9 cellular contexts compared by ENCODE assay signal in genomic region chr1:176559474-176560390, GRCh38.
DNase-seq lines count a peak whose midpoint lies in the region; ATAC-seq, FAIRE-seq and TF ChIP-seq lines count a peak whose summit lies in the region.
"Had no signal": no experiment of that assay in that cellular context is flagged by ENCODE, and none has a peak within 500 bp of the region (broad histone marks: within the 10 kb centered on the region; RNA-seq: fewer than 3 reads in every experiment).

No MANE protein-coding gene starts in this region.

- intact Hi-C loops in right lobe of liver (cut with DNase I) = loop anchor here in 1 of 2 donors (5.0 kb wide), 1 partner anchor 133 kb away; no protein-coding TSS in a partner anchor

- FAIRE-seq in RCC 7860 (lab: Jason Lieb, UNC) = no peak

- DNase-seq in NCI-H2081 (lab: John Stamatoyannopoulos, UW) = peak; percentile 61 to 65
- no peak for DNase-seq in NCI-H2081 treated with DMSO at 0.1 percent for 48 hours (lab: John Stamatoyannopoulos, UW)
- peak; percentile 47 for DNase-seq in Jurkat, Clone E6-1 (ENCODE audit: low read depth, low spot score)
- DNase-seq in RCC 7860 (ENCODE audit: low spot score) = peak; percentile 37
- peak; percentile 72 for DNase-seq in dermis blood vessel endothelial cell
- DNase-seq in right lobe of liver = peak in 1 of 3 donors; percentile 50
- DNase-seq in ureter (ENCODE audit: low spot score) = peak; percentile 51

- peaks cover 0 to 35% (median 6%) of the 10 kb centered on the region in 4 donors for H3K4me1 ChIP-seq in right lobe of liver

- WGBS in right lobe of liver (ENCODE audit: insufficient coverage, low coverage, low lambda C conversion rate, missing lambda C conversion rate) = 19% methylated on average over 10 of the region's 10 CpGs

- ATAC-seq in GM21360 (IDR thresholded peaks at IDR 0.05; ENCODE audit: unreplicated experiment) (peak; percentile 77), right lobe of liver (peak; percentile 79 to 81 (median 80))

- TF ChIP-seq POLR2A in right lobe of liver (IDR thresholded peaks at IDR 0.05) = no peak

- H3K4me3 ChIP-seq in Jurkat, Clone E6-1 (ENCODE audit: low read length) = no peak overlapping the region
- no peak overlapping the region for H3K4me3 ChIP-seq in right lobe of liver
- H3K4me3 ChIP-seq: BLaER1 had no signal

- H3K9me3 ChIP-seq in right lobe of liver = no peaks in the 10 kb centered on the region
- H3K9me3 ChIP-seq: BLaER1 had no signal

- H3K27ac ChIP-seq in right lobe of liver = no peak overlapping the region
- H3K27ac ChIP-seq: BLaER1 had no signal

- H3K36me3 ChIP-seq in right lobe of liver = no peaks in the 10 kb centered on the region
- H3K36me3 ChIP-seq: BLaER1 had no signal

- TF ChIP-seq CTCF in right lobe of liver (IDR thresholded peaks at IDR 0.05) = peak; percentile 78 to 90 (median 84)

- no peaks in the 10 kb centered on the region for H3K27me3 ChIP-seq in right lobe of liver
- H3K27me3 ChIP-seq: BLaER1 had no signal
